Comparison of ENCODE assay signal across 1 cellular context in genomic region chr2:201507725-201508124, GRCh38.
TF ChIP-seq lines count a peak whose summit lies in the region.

No MANE protein-coding gene starts in this region.

TF ChIP-seq in HepG2, 621 proteins besides CTCF, POLR2A, EP300 and RAD21:
- TF ChIP-seq HNRNPUL1 (IDR thresholded peaks at IDR 0.05; ENCODE audit: low read depth, low read length) = no peak
- no peak for TF ChIP-seq DNMT3B (CRISPR knock-in tag; conservative IDR thresholded peaks at IDR 0.05)
- TF ChIP-seq ELF3 (CRISPR knock-in tag; IDR thresholded peaks at IDR 0.05) = no peak
- no peak for TF ChIP-seq SP1 (IDR thresholded peaks at IDR 0.05)
- no peak for TF ChIP-seq SP1 (CRISPR knock-in tag; IDR thresholded peaks at IDR 0.05)
TF ChIP-seq in HepG2: peak in this region for 0.
